12 cellular contexts compared by ENCODE assay signal in the genomic region with DNA sequence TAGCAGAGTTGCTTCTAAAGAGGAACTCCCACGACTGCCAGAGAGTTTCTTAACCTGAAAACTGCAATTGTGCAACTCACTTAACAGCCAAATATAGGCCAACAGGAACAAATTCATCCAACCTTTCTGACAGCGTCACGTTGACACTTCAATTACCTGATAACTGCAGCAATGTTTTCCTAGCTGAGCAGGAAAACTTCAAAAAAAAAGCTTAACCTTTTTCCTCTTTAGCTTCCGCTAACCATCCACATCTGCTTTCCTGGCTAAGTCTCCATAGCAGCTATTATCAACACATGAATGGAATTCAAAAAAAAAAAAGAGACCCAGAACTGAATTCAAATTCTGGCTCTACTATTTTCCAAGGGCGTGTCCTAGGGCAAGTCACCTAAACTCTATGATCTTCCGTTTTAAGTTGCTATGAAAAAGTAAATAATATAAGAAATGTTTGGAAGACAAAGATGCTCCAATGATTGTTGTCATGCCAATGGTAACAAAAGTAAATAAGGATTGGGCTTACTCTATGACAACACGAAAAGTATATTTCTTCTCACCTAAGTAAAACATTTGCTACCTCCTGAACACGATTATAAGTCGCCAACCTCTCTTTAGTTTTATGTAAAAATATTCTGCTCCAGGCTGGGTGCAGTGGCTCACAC.
DNase-seq lines count a peak whose midpoint lies in the region; ATAC-seq lines count a peak whose summit lies in the region.
"Had no signal": no experiment of that assay in that cellular context is flagged by ENCODE, and none has a peak within 500 bp of the region (broad histone marks: within the 10 kb centered on the region; RNA-seq: fewer than 3 reads in every experiment).

No MANE protein-coding gene starts in this region.

- no peak overlapping the region for H3K4me3 Mint-ChIP-seq in activated T-helper 1 cell treated with anti-CD3 and anti-CD28 coated beads, Interleukin-12 subunit alpha, Interleukin-12 subunit beta, Interleukin-2, Interleukin-4 antibody, amounts not matched to agents 30 ng/mL and 10 ng/mL and 1 ng/mL, durations not matched to agents 14 hours and 24 hours and 36 hours
- no peak overlapping the region for H3K4me3 Mint-ChIP-seq in stimulated activated memory B cell treated with anti-CD40 and anti-IgM and Interleukin-4, amounts not matched to agents 10 μg/mL and 1 μg/mL and 100 μg/mL, for 72 hours
- H3K4me3 Mint-ChIP-seq: neural crest cell had no signal

- H3K36me3 ChIP-seq in H7 (replicated peaks; ENCODE audit: control insufficient read depth, insufficient read depth, low read length): no peaks in the 10 kb centered on the region

- peaks cover 12% of the 10 kb centered on the region for H3K9me3 Mint-ChIP-seq in activated T-helper 1 cell treated with anti-CD3 and anti-CD28 coated beads, Interleukin-12 subunit alpha, Interleukin-12 subunit beta, Interleukin-2, Interleukin-4 antibody, amounts not matched to agents 30 ng/mL and 10 ng/mL and 1 ng/mL, durations not matched to agents 14 hours and 24 hours and 36 hours
- peaks cover 9% of the 10 kb centered on the region for H3K9me3 Mint-ChIP-seq in stimulated activated memory B cell treated with anti-CD40 and anti-IgM and Interleukin-4, amounts not matched to agents 10 μg/mL and 1 μg/mL and 100 μg/mL, for 72 hours
- H3K9me3 Mint-ChIP-seq: neural crest cell had no signal

- no peaks in the 10 kb centered on the region for H3K27me3 ChIP-seq in H7 (ENCODE audit: control insufficient read depth, insufficient read depth, low read length)

- H3K27ac Mint-ChIP-seq in activated T-helper 1 cell treated with anti-CD3 and anti-CD28 coated beads, Interleukin-12 subunit alpha, Interleukin-12 subunit beta, Interleukin-2, Interleukin-4 antibody, amounts not matched to agents 30 ng/mL and 10 ng/mL and 1 ng/mL, durations not matched to agents 14 hours and 24 hours and 36 hours: peak overlapping the region; percentile 49
- peak overlapping the region; percentile 81 for H3K27ac Mint-ChIP-seq in stimulated activated memory B cell treated with anti-CD40 and anti-IgM and Interleukin-4, amounts not matched to agents 10 μg/mL and 1 μg/mL and 100 μg/mL, for 72 hours

- peaks cover 58% of the 10 kb centered on the region for H3K4me1 Mint-ChIP-seq in activated T-helper 1 cell treated with anti-CD3 and anti-CD28 coated beads, Interleukin-12 subunit alpha, Interleukin-12 subunit beta, Interleukin-2, Interleukin-4 antibody, amounts not matched to agents 30 ng/mL and 10 ng/mL and 1 ng/mL, durations not matched to agents 14 hours and 24 hours and 36 hours (ENCODE audit: low read depth)
- H3K4me1 Mint-ChIP-seq in stimulated activated memory B cell treated with anti-CD40 and anti-IgM and Interleukin-4, amounts not matched to agents 10 μg/mL and 1 μg/mL and 100 μg/mL, for 72 hours: peaks cover 62% of the 10 kb centered on the region

- peaks cover 4% of the 10 kb centered on the region for H3K36me3 Mint-ChIP-seq in activated T-helper 1 cell treated with anti-CD3 and anti-CD28 coated beads, Interleukin-12 subunit alpha, Interleukin-12 subunit beta, Interleukin-2, Interleukin-4 antibody, amounts not matched to agents 30 ng/mL and 10 ng/mL and 1 ng/mL, durations not matched to agents 14 hours and 24 hours and 36 hours (ENCODE audit: low read depth)
- H3K36me3 Mint-ChIP-seq in stimulated activated memory B cell treated with anti-CD40 and anti-IgM and Interleukin-4, amounts not matched to agents 10 μg/mL and 1 μg/mL and 100 μg/mL, for 72 hours: peaks cover 5% of the 10 kb centered on the region

- DNase-seq in NCI-H146 (lab: John Stamatoyannopoulos, UW) (peak; percentile 9), NCI-H146 treated with DMSO at 0.1 percent for 48 hours (lab: John Stamatoyannopoulos, UW; ENCODE audit: unreplicated experiment) (no peak), iris pigment epithelial cell (ENCODE audit: low read depth) (peak; percentile 51), H7 (no peak), NCI-H2029 treated with DMSO at 0.1 percent for 48 hours (lab: John Stamatoyannopoulos, UW) (no peak)
- no peak for DNase-seq in activated T-helper 1 cell treated with anti-CD3 and anti-CD28 coated beads, Interleukin-12 subunit alpha, Interleukin-12 subunit beta, Interleukin-2, Interleukin-4 antibody, amounts not matched to agents 30 ng/mL and 10 ng/mL and 1 ng/mL, durations not matched to agents 14 hours and 24 hours and 36 hours (ENCODE audit: low spot score)
- DNase-seq: 8988T; activated naive CD4-positive, alpha-beta T cell treated with anti-CD3 and anti-CD28 coated beads, Interleukin-2, amount 50 U/mL, for 16 hours; NCI-H446 treated with DMSO at 0.1 percent for 48 hours had no signal

- H3K27me3 Mint-ChIP-seq in activated T-helper 1 cell treated with anti-CD3 and anti-CD28 coated beads, Interleukin-12 subunit alpha, Interleukin-12 subunit beta, Interleukin-2, Interleukin-4 antibody, amounts not matched to agents 30 ng/mL and 10 ng/mL and 1 ng/mL, durations not matched to agents 14 hours and 24 hours and 36 hours (ENCODE audit: insufficient read depth): no peaks in the 10 kb centered on the region
- H3K27me3 Mint-ChIP-seq in stimulated activated memory B cell treated with anti-CD40 and anti-IgM and Interleukin-4, amounts not matched to agents 10 μg/mL and 1 μg/mL and 100 μg/mL, for 72 hours: no peaks in the 10 kb centered on the region

- H3K4me3 ChIP-seq in H7 (ENCODE audit: insufficient read depth, low read depth, low read length): no peak overlapping the region

- intact Hi-C loops in activated T-helper 1 cell treated with anti-CD3 and anti-CD28 coated beads, Interleukin-12 subunit alpha, Interleukin-12 subunit beta, Interleukin-2, Interleukin-4 antibody, amounts not matched to agents 30 ng/mL and 10 ng/mL and 1 ng/mL, durations not matched to agents 14 hours and 24 hours and 36 hours (cut with micrococcal nuclease): no loop called here

- peak; percentile 65 for ATAC-seq in stimulated activated memory B cell treated with anti-CD40 and anti-IgM and Interleukin-4, amounts not matched to agents 10 μg/mL and 1 μg/mL and 100 μg/mL, for 72 hours
- ATAC-seq in GM21447 (IDR thresholded peaks at IDR 0.05; ENCODE audit: unreplicated experiment): no peak

Comparison
In these comparisons a context has a peak if more than half of its experiments do, and no peak if none do; other contexts are left out.
1. DNase-seq: peak in NCI-H146 (single experiment) and iris pigment epithelial cell (single experiment); none in NCI-H146 treated with DMSO at 0.1 percent for 48 hours (single experiment), activated T-helper 1 cell treated with anti-CD3 and anti-CD28 coated beads, Interleukin-12 subunit alpha, Interleukin-12 subunit beta, Interleukin-2, Interleukin-4 antibody, amounts not matched to agents 30 ng/mL and 10 ng/mL and 1 ng/mL, durations not matched to agents 14 hours and 24 hours and 36 hours (single experiment), H7 (single experiment) and NCI-H2029 treated with DMSO at 0.1 percent for 48 hours (single experiment).